In the genomic region with DNA sequence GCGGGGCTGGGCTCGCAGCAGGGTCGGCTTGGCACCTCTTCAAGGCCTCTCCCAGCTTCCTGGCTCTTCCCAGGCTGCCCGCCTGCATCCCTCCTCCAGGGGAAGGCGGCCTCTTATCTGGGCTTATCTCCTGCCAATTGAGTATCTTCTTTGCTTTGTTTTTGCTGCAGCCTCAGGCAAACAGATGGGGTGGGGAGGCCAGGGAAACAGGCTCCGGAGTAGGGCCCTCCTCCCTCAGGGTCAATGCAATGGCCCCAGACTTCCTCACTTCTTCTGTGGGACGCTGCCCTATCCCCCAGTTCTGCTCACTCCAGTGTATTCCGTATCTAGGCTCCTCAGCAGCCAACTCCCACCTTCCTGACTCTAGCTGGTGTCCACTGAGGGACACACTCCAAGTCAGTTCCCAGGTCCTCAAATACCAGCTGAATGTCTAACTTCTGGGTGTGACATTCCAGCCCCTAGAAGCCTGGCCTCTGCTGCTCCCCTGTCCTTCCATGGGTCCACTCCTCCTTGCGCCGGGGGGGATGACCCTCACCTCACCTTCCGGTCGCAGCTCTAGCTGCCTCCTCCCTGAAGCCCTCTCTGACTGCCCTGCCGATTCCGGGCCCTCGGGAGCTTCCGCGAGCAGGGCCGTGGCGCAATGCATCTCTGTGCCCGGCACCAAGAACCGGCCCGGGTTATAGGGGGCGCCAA, we compare ENCODE assay signal across 8 cellular contexts. TPM values are rescaled to one million over a fixed set of nuclear protein-coding genes. Genes with fewer than 3 reads are reported as not detected.
DNase-seq lines count a peak whose midpoint lies in the region; ATAC-seq and TF ChIP-seq lines count a peak whose summit lies in the region.

No MANE protein-coding gene starts in this region.

- no peaks in the 10 kb centered on the region for H3K9me3 Mint-ChIP-seq in activated naive CD4-positive, alpha-beta T cell treated with anti-CD3 and anti-CD28 coated beads, Interleukin-2, amount 50 U/mL, for 72 hours

- peak overlapping the region; percentile 88 to 91 for H3K27ac Mint-ChIP-seq in activated naive CD4-positive, alpha-beta T cell treated with anti-CD3 and anti-CD28 coated beads, Interleukin-2, amount 50 U/mL, for 72 hours

- peaks cover 10 to 14% of the 10 kb centered on the region in 2 donors for H3K36me3 Mint-ChIP-seq in activated naive CD4-positive, alpha-beta T cell treated with anti-CD3 and anti-CD28 coated beads, Interleukin-2, amount 50 U/mL, for 72 hours

- ATAC-seq in HG02623 (IDR thresholded peaks at IDR 0.05; ENCODE audit: unreplicated experiment) = peak; percentile 3
- ATAC-seq in activated naive CD4-positive, alpha-beta T cell treated with anti-CD3 and anti-CD28 coated beads, Interleukin-2, amount 50 U/mL, for 72 hours = peak; percentile 1 to 10
- ATAC-seq in left cardiac atrium = peak; percentile 16 to 18
- peak; percentile 14 to 34 (median 34) for ATAC-seq in psoas muscle

- WGBS in psoas muscle, 3 donors = 10 to 13% (median 11%) methylated on average over 23 of the region's 23 CpGs

- H3K36me3 ChIP-seq in psoas muscle (ENCODE audit: insufficient read depth in 1 of 2, low read depth in 1 of 2) = peaks cover 3 to 25% of the 10 kb centered on the region in 2 donors

- no peaks in the 10 kb centered on the region for H3K27me3 ChIP-seq in psoas muscle (ENCODE audit: insufficient read depth in 3 of 3, low read length in 2 of 3)

- peak overlapping the region; percentile 93 for H3K27ac ChIP-seq in psoas muscle

- peaks cover 20% of the 10 kb centered on the region for H3K4me1 ChIP-seq in psoas muscle

- H3K9me3 ChIP-seq in psoas muscle = no peaks in the 10 kb centered on the region

- peak overlapping the region; percentile 83 for H3K4me3 ChIP-seq in psoas muscle

- DNase-seq in SHP77 (lab: John Stamatoyannopoulos, UW) (peak; percentile 40 to 62), SHP77 treated with DMSO at 0.1 percent for 48 hours (lab: John Stamatoyannopoulos, UW) (no peak), NCI-H345 (lab: John Stamatoyannopoulos, UW) (peak; percentile 64), left cardiac atrium (peak; percentile 90), psoas muscle (peak; percentile 85 to 90), iPS-NIHi11 (ENCODE audit: low spot score) (no peak)
- peak in 1 of 2 donors; percentile 56 for DNase-seq in activated naive CD4-positive, alpha-beta T cell treated with anti-CD3 and anti-CD28 coated beads, Interleukin-2, amount 50 U/mL, for 72 hours (ENCODE audit: low spot score in 2 of 2)

- TF ChIP-seq CTCF in psoas muscle (IDR thresholded peaks at IDR 0.05) = no peak

- intact Hi-C loops in left cardiac atrium (cut with DNase I) (no loop called here), psoas muscle (cut with DNase I) (loop anchor here (2.0 to 5.0 kb wide), 3 partner anchors 16 to 67 kb away; partner anchors contain the start of gene PLCB3 (in 1 of the 2))

RNA-seq across cellular contexts. Expression of gene BAD, which starts 15.6 kb away (rescaled TPM):
- total RNA-seq in activated naive CD4-positive, alpha-beta T cell treated with anti-CD3 and anti-CD28 coated beads, Interleukin-2, amount 50 U/mL, for 72 hours = 10 to 100 TPM in 1 of 2 donors, 1 to 10 TPM in 1; 7.1 to 31.6 TPM
- 10 to 100 TPM; 68.9 to 96.3 TPM for total RNA-seq in left cardiac atrium
- 10 to 100 TPM; 29.8 to 32.6 (median 30.4) TPM for total RNA-seq in psoas muscle
- polyA plus RNA-seq in psoas muscle = 100 to 1,000 TPM in 1 of 3 donors, 10 to 100 TPM in 2; 27.7 to 135 (median 69.1) TPM

RNA-seq across cellular contexts. Expression of gene GPR137, which starts 16.8 kb away (rescaled TPM):
- total RNA-seq in activated naive CD4-positive, alpha-beta T cell treated with anti-CD3 and anti-CD28 coated beads, Interleukin-2, amount 50 U/mL, for 72 hours = 10 to 100 TPM; 34.2 to 37.6 TPM
- 10 to 100 TPM; 31.6 to 32.6 TPM for total RNA-seq in left cardiac atrium
- 10 to 100 TPM; 13.8 to 20.7 (median 17.6) TPM for total RNA-seq in psoas muscle
- 10 to 100 TPM; 14.2 to 49.9 (median 17.7) TPM for polyA plus RNA-seq in psoas muscle

RNA-seq across cellular contexts. Expression of gene PLCB3, which starts 17.5 kb away (rescaled TPM):
- total RNA-seq in activated naive CD4-positive, alpha-beta T cell treated with anti-CD3 and anti-CD28 coated beads, Interleukin-2, amount 50 U/mL, for 72 hours = 10 to 100 TPM; 10.4 to 13.7 TPM
- total RNA-seq in left cardiac atrium = 10 to 100 TPM; 13.6 to 14.4 TPM
- 10 to 100 TPM in 1 of 4 donors, 1 to 10 TPM in 3; 5.9 to 10.4 (median 8.2) TPM for total RNA-seq in psoas muscle
- 1 to 10 TPM; 3.8 to 4.7 (median 4.6) TPM for polyA plus RNA-seq in psoas muscle

RNA-seq across cellular contexts. Expression of gene PPP1R14B, which starts 22.1 kb away (rescaled TPM):
- total RNA-seq in activated naive CD4-positive, alpha-beta T cell treated with anti-CD3 and anti-CD28 coated beads, Interleukin-2, amount 50 U/mL, for 72 hours = 100 to 1,000 TPM; 177 to 262 TPM
- total RNA-seq in left cardiac atrium (100 to 1,000 TPM; 122 to 135 TPM), psoas muscle (100 to 1,000 TPM; 129 to 395 (median 209) TPM)
- 100 to 1,000 TPM; 206 to 522 (median 236) TPM for polyA plus RNA-seq in psoas muscle

RNA-seq across cellular contexts. Expression of gene KCNK4, which starts 22.3 kb away (rescaled TPM):
- total RNA-seq in activated naive CD4-positive, alpha-beta T cell treated with anti-CD3 and anti-CD28 coated beads, Interleukin-2, amount 50 U/mL, for 72 hours = under 1 TPM; 0.23 to 0.46 TPM
- total RNA-seq in left cardiac atrium = under 1 TPM in 1 of 2 donors, not detected in 1; 0.13 TPM
- not detected for total RNA-seq in psoas muscle
- not detected for polyA plus RNA-seq in psoas muscle

Comparison
In these comparisons a context has a peak if more than half of its experiments do, and no peak if none do; other contexts are left out.
1. DNase-seq: peak in SHP77 (2 of 2), NCI-H345 (single experiment), left cardiac atrium (single experiment) and psoas muscle (2 of 2); none in SHP77 treated with DMSO at 0.1 percent for 48 hours (single experiment) and iPS-NIHi11 (single experiment).
2. intact Hi-C loops: an anchor here in psoas muscle (2.0 to 5.0 kb wide); none called in left cardiac atrium.
3. Peak in every context shown above with its lines, with median percentiles within 50 percentile points of each other: ATAC-seq.